In genomic region chr16:78902291-78902690, GRCh38 we compare ENCODE assay signal across 29 cellular contexts.
"Had no signal": no experiment of that assay in that cellular context is flagged by ENCODE, and none has a peak within 500 bp of the region (broad histone marks: within the 10 kb centered on the region; RNA-seq: fewer than 3 reads in every experiment).

No MANE protein-coding gene starts in this region.

- H3K4me3 Mint-ChIP-seq: activated CD4-positive, alpha-beta T cell treated with anti-CD3 and anti-CD28 coated beads, Interleukin-2, amount 10 ng/mL, durations not matched to agents 7 days and 5 days; activated CD8-positive, alpha-beta memory T cell treated with anti-CD3 and anti-CD28 coated beads, Interleukin-2, amount 10 ng/mL, durations not matched to agents 7 days and 5 days; activated CD8-positive, alpha-beta T cell treated with anti-CD3 and anti-CD28 coated beads, Interleukin-2, amount 10 ng/mL, durations not matched to agents 7 days and 5 days; activated naive CD8-positive, alpha-beta T cell; effector memory CD8-positive, alpha-beta T cell; immature natural killer cell; natural killer cell; stimulated activated naive B cell treated with anti-CD40 and anti-IgM and Interleukin-4, amounts not matched to agents 10 μg/mL and 1 μg/mL and 100 μg/mL, for 72 hours; WTC11 had no signal

- H3K27ac Mint-ChIP-seq: activated CD4-positive, alpha-beta T cell treated with anti-CD3 and anti-CD28 coated beads, Interleukin-2, amount 10 ng/mL, durations not matched to agents 7 days and 5 days; activated CD8-positive, alpha-beta memory T cell treated with anti-CD3 and anti-CD28 coated beads, Interleukin-2, amount 10 ng/mL, durations not matched to agents 7 days and 5 days; activated CD8-positive, alpha-beta T cell treated with anti-CD3 and anti-CD28 coated beads, Interleukin-2, amount 10 ng/mL, durations not matched to agents 7 days and 5 days; activated naive CD8-positive, alpha-beta T cell; effector memory CD8-positive, alpha-beta T cell; immature natural killer cell; natural killer cell; stimulated activated naive B cell treated with anti-CD40 and anti-IgM and Interleukin-4, amounts not matched to agents 10 μg/mL and 1 μg/mL and 100 μg/mL, for 72 hours; WTC11 had no signal

- H3K27ac ChIP-seq: body of pancreas, coronary artery, dorsolateral prefrontal cortex, heart left ventricle, lower lobe of right lung, right lobe of liver, stomach, thyroid gland had no signal

- H3K9me3 ChIP-seq: body of pancreas, heart left ventricle, lower lobe of right lung, right lobe of liver, stomach, thyroid gland had no signal

- H3K36me3 Mint-ChIP-seq: immature natural killer cell, natural killer cell had no signal

- ATAC-seq: activated CD8-positive, alpha-beta memory T cell treated with anti-CD3 and anti-CD28 coated beads, Interleukin-2, amount 10 ng/mL, durations not matched to agents 7 days and 5 days; activated CD8-positive, alpha-beta T cell treated with anti-CD3 and anti-CD28 coated beads, Interleukin-2, amount 10 ng/mL, durations not matched to agents 7 days and 5 days; body of pancreas; effector memory CD8-positive, alpha-beta T cell; left lobe of liver; lower lobe of right lung; natural killer cell; right lobe of liver; stimulated activated naive B cell treated with anti-CD40 and anti-IgM and Interleukin-4, amounts not matched to agents 10 μg/mL and 1 μg/mL and 100 μg/mL, for 72 hours; WTC11 had no signal

- H3K27me3 ChIP-seq: body of pancreas, heart left ventricle, right lobe of liver, stomach, thyroid gland had no signal

- H3K36me3 ChIP-seq: heart left ventricle, lower lobe of right lung, right lobe of liver, stomach, thyroid gland had no signal

- H3K9me3 Mint-ChIP-seq: effector memory CD8-positive, alpha-beta T cell; immature natural killer cell; natural killer cell had no signal

- H3K4me1 Mint-ChIP-seq: stimulated activated naive B cell treated with anti-CD40 and anti-IgM and Interleukin-4, amounts not matched to agents 10 μg/mL and 1 μg/mL and 100 μg/mL, for 72 hours had no signal

- H3K27me3 Mint-ChIP-seq: activated CD4-positive, alpha-beta T cell treated with anti-CD3 and anti-CD28 coated beads, Interleukin-2, amount 10 ng/mL, durations not matched to agents 7 days and 5 days; activated CD8-positive, alpha-beta memory T cell treated with anti-CD3 and anti-CD28 coated beads, Interleukin-2, amount 10 ng/mL, durations not matched to agents 7 days and 5 days; activated naive CD8-positive, alpha-beta T cell; effector memory CD8-positive, alpha-beta T cell; stimulated activated naive B cell treated with anti-CD40 and anti-IgM and Interleukin-4, amounts not matched to agents 10 μg/mL and 1 μg/mL and 100 μg/mL, for 72 hours had no signal

- H3K4me3 ChIP-seq: body of pancreas, coronary artery, dorsolateral prefrontal cortex, heart left ventricle, lower lobe of right lung, right lobe of liver, stomach, thyroid gland had no signal

- DNase-seq: activated CD4-positive, alpha-beta T cell treated with anti-CD3 and anti-CD28 coated beads for 1 hour; activated CD4-positive, alpha-beta T cell treated with anti-CD3 and anti-CD28 coated beads, Interleukin-2, amount 10 ng/mL, durations not matched to agents 7 days and 5 days; activated CD8-positive, alpha-beta memory T cell treated with anti-CD3 and anti-CD28 coated beads, Interleukin-2, amount 10 ng/mL, durations not matched to agents 7 days and 5 days; activated CD8-positive, alpha-beta T cell treated with anti-CD3 and anti-CD28 coated beads, Interleukin-2, amount 10 ng/mL, durations not matched to agents 7 days and 5 days; activated naive CD4-positive, alpha-beta T cell; activated T-cell treated with anti-CD3 and anti-CD28 coated beads, Interleukin-2, amount 50 U/mL, for 48 hours; aorta; body of pancreas; dorsolateral prefrontal cortex; effector memory CD8-positive, alpha-beta T cell; foreskin fibroblast; heart left ventricle; hypothalamus; immature natural killer cell; lower lobe of right lung; mesenchymal stem cell; natural killer cell; posterior cingulate gyrus; right lobe of liver; stimulated activated CD4-positive, alpha-beta T cell treated with anti-CD3 and anti-CD28 coated beads, Interleukin-15, amount 100 ng/mL, for 24 hours; stimulated activated CD4-positive, alpha-beta T cell treated with anti-CD3 and anti-CD28 coated beads, Interleukin-2, amount 100 ng/mL, for 24 hours; stimulated activated naive B cell treated with anti-CD40 and anti-IgM and Interleukin-4, amounts not matched to agents 10 μg/mL and 1 μg/mL and 100 μg/mL, for 72 hours; stomach; T-helper 2 cell had no signal

- H3K4me1 ChIP-seq: body of pancreas, heart left ventricle, lower lobe of right lung, right lobe of liver, thyroid gland had no signal
